Comparison of ENCODE assay signal across 7 cellular contexts in the genomic region with DNA sequence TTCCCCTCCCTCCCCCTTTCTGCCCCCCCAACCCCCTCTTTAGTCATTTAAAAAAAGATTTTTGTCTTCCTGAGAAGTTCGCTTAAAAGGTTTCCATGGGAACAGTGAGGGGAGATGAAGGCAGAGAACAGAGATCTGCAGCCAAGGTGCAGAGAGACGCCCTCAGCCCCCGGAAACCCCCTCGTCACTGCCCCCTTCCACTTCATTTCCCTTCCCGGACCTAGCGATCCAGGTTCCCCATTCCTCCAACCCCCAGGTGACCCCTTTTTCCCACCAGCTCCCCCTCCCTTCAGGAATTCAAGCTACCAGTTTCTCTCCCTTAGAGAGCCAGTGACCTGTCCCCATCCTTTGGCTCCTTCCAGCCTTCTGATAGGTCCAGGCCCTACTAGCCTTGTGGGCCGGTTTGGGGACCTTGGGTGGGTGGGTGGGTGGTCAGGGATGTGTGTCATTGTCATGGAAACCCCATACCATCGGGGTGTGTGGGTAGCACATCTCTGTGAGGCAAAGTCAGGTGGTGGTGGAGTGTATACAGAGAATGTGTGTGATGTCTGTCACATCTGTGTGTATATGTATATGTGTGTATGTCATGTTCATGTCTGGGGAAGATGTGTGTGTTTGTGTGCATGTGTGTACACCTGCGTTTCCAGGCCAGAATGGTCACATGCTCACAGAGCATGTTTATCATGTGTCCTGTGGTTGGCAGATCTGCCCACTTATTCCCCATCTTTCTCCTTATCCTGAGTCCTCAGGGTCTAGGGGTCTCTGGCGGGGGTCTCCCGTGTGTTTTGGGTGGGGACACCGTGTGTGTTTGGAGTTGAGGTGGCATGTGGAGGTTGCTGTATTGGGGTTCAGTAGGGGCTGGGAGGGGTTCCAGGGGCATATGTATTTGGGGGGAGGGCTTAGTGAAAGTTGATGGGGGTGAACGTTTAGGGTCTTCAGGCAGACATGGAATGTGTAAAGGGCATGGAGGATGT. TPM values are rescaled to one million over a fixed set of nuclear protein-coding genes. Genes with fewer than 3 reads are reported as not detected.
DNase-seq lines count a peak whose midpoint lies in the region; ATAC-seq and TF ChIP-seq lines count a peak whose summit lies in the region.

No MANE protein-coding gene starts in this region.

- H3K23ac ChIP-seq in H9 (ENCODE audit: insufficient read length, low read depth, low read length) = no peak overlapping the region

- H2AK5ac ChIP-seq in H9 (ENCODE audit: insufficient read length, low read length) = no peak overlapping the region

- ATAC-seq in T-cell (replicated peaks in 1 of 4) (peak in 1 of 4 experiments; percentile 19), GM18520 (IDR thresholded peaks at IDR 0.05; ENCODE audit: unreplicated experiment) (no peak)

- H3K4me1 ChIP-seq in H9 (ENCODE audit: insufficient read depth, low read length) = peaks cover 13% of the 10 kb centered on the region
- H3K4me1 ChIP-seq in osteoblast (ENCODE audit: insufficient read depth, low read length) = peaks cover 36% of the 10 kb centered on the region

- no peak overlapping the region for H2BK20ac ChIP-seq in H9 (ENCODE audit: low read depth, low read length, poor library complexity, severe bottlenecking)

- POLR2A ChIA-PET in T-cell (lab: Charles Lee) = interaction anchor here (0.6 kb wide), 2 partner anchors 36 to 1574 kb away, joined by 3 to 5 read pairs; no protein-coding TSS in a partner anchor

- H3K9ac ChIP-seq in H9 (ENCODE audit: extremely low read depth, insufficient read length, low read length) = no peak overlapping the region

- H2BK12ac ChIP-seq in H9 (ENCODE audit: insufficient read length, low read depth, low read length) = no peak overlapping the region

- H4K8ac ChIP-seq in H9 (replicated peaks; ENCODE audit: insufficient read length, low read depth, low read length) = no peak overlapping the region

- H3K36me3 Mint-ChIP-seq in H9 (ENCODE audit: insufficient read depth in 1 of 3, low read depth in 3 of 3) (peaks cover 24 to 27% (median 26%) of the 10 kb centered on the region in 3 experiments), T-cell (no peaks in the 10 kb centered on the region), endothelial cell (ENCODE audit: low read depth, unreplicated experiment) (peaks cover 9% of the 10 kb centered on the region)

- H2BK5ac ChIP-seq in H9 (ENCODE audit: insufficient read length, low read length) = no peak overlapping the region

- no peak overlapping the region for H3T11ph ChIP-seq in H9 (ENCODE audit: low read length)

- H3K4ac ChIP-seq in H9 (ENCODE audit: low read depth, low read length) = no peak overlapping the region

- H3K9me3 ChIP-seq in H9 (ENCODE audit: control insufficient read depth, low read depth, low read length) = no peaks in the 10 kb centered on the region
- H3K9me3 ChIP-seq in osteoblast (ENCODE audit: low read depth, low read length) = no peaks in the 10 kb centered on the region

- H4K20me1 ChIP-seq in H9 (ENCODE audit: control insufficient read depth, insufficient read depth, insufficient read length) = no peaks in the 10 kb centered on the region
- H4K20me1 ChIP-seq in osteoblast (ENCODE audit: insufficient read depth, low read length) = peaks cover 33% of the 10 kb centered on the region

- CTCF ChIA-PET in T-cell (lab: Charles Lee) = interaction anchor here (0.6 to 1.5 kb wide), 6 partner anchors 11 to 438 kb away, joined by 3 to 8 read pairs (median 4); a partner anchor contains a TSS

- no peaks in the 10 kb centered on the region for H3K27me3 Mint-ChIP-seq in H9 (ENCODE audit: low read depth)
- no peaks in the 10 kb centered on the region for H3K27me3 Mint-ChIP-seq in T-cell
- peaks cover 20% of the 10 kb centered on the region for H3K27me3 Mint-ChIP-seq in endothelial cell (ENCODE audit: unreplicated experiment)

- peak overlapping the region; percentile 79 for H3K4me3 ChIP-seq in osteoblast (ENCODE audit: insufficient read depth, low read length)

- peak overlapping the region; percentile 81 to 87 for H3K4me3 Mint-ChIP-seq in H9
- peak overlapping the region; percentile 85 to 97 (median 86) for H3K4me3 Mint-ChIP-seq in T-cell
- H3K4me3 Mint-ChIP-seq in endothelial cell (ENCODE audit: unreplicated experiment) = peak overlapping the region; percentile 95

- no peak overlapping the region for H2BK120ac ChIP-seq in H9 (ENCODE audit: low read depth, low read length, poor library complexity, severe bottlenecking)

- H3K4me2 ChIP-seq in H9 (ENCODE audit: insufficient read depth, insufficient read length, low read length) (peak overlapping the region; percentile 89), osteoblast (ENCODE audit: insufficient read depth, low read length) (peak overlapping the region; percentile 96)

- DNase-seq in H9 (peak; percentile 33), T-cell (peak in 6 of 34 experiments; percentile 12 to 37 (median 26)), endothelial cell (ENCODE audit: low spot score) (no peak), osteoblast (ENCODE audit: insufficient read length, low spot score, missing footprints) (peak; percentile 85), NCI-H1694 (lab: John Stamatoyannopoulos, UW) (no peak), kidney glomerular epithelial cell (lab: John Stamatoyannopoulos, UW) (no peak)

- H3K79me1 ChIP-seq in H9 (ENCODE audit: insufficient read depth, low read depth, low read length, poor library complexity, severe bottlenecking) = peaks cover 3% of the 10 kb centered on the region

- H3K18ac ChIP-seq in H9 (ENCODE audit: insufficient read length, low read depth, low read length) = no peak overlapping the region

- H3K9me3 Mint-ChIP-seq in H9 (no peaks in the 10 kb centered on the region; a peak in 1 of 5 replicates), T-cell (no peaks in the 10 kb centered on the region), endothelial cell (ENCODE audit: unreplicated experiment) (no peaks in the 10 kb centered on the region)

- H3K27ac Mint-ChIP-seq in H9 = peak overlapping the region in 2 of 3 experiments; percentile 68 to 87; a peak in 3 of 7 replicates
- H3K27ac Mint-ChIP-seq in T-cell = peak overlapping the region; percentile 95 to 96
- H3K27ac Mint-ChIP-seq in endothelial cell (ENCODE audit: unreplicated experiment) = peak overlapping the region; percentile 97

- H2BK15ac ChIP-seq in H9 (ENCODE audit: low read depth, low read length) = no peak overlapping the region

- H3K27me3 ChIP-seq in H9 (ENCODE audit: insufficient read depth, low read length) (no peaks in the 10 kb centered on the region), osteoblast (ENCODE audit: insufficient read depth, low read length) (no peaks in the 10 kb centered on the region)

- H3K27ac ChIP-seq in H9 (ENCODE audit: insufficient read length, low read depth, low read length) (no peak overlapping the region), osteoblast (ENCODE audit: low read depth, low read length) (peak overlapping the region; percentile 52)

- WGBS in H9 (ENCODE audit: extremely low coverage, insufficient read length, low lambda C conversion rate) = no CpG with 5 or more reads among the region's 13 CpGs

- H3K79me2 ChIP-seq in H9 (ENCODE audit: insufficient read depth, low read length) = peaks cover 10% of the 10 kb centered on the region; the same call in 1 of the 2 replicates
- peaks cover 64% of the 10 kb centered on the region for H3K79me2 ChIP-seq in osteoblast (ENCODE audit: insufficient read depth, low read length)

- peaks cover 16% of the 10 kb centered on the region for H3K23me2 ChIP-seq in H9 (ENCODE audit: insufficient read length, low read depth, low read length, poor library complexity, severe bottlenecking)

- H3K4me1 Mint-ChIP-seq in H9 = peaks cover 75 to 78% of the 10 kb centered on the region in 2 experiments
- peaks cover 66 to 79% (median 78%) of the 10 kb centered on the region in 3 donors for H3K4me1 Mint-ChIP-seq in T-cell
- peaks cover 60% of the 10 kb centered on the region for H3K4me1 Mint-ChIP-seq in endothelial cell (ENCODE audit: unreplicated experiment)

- H3K56ac ChIP-seq in H9 (ENCODE audit: insufficient read length, low read depth, low read length) = no peak overlapping the region

- H4K5ac ChIP-seq in H9 (ENCODE audit: insufficient read length, low read depth, low read length) = no peak overlapping the region

- H4K91ac ChIP-seq in H9 (ENCODE audit: insufficient read length, low read depth, low read length) = no peak overlapping the region

- no peak overlapping the region for H3K14ac ChIP-seq in H9 (ENCODE audit: insufficient read depth, low read length)

- H2AFZ ChIP-seq in H9 (ENCODE audit: low read length) (no peak overlapping the region), osteoblast (ENCODE audit: low read length) (no peak overlapping the region)

- peaks cover 6% of the 10 kb centered on the region for H3K36me3 ChIP-seq in osteoblast (ENCODE audit: insufficient read depth, low read length)

- TF ChIP-seq CTCF in H9 (conservative IDR thresholded peaks at IDR 0.05) (no peak), endothelial cell (IDR thresholded peaks at IDR 0.05; ENCODE audit: unreplicated experiment) (no peak), osteoblast (IDR thresholded peaks at IDR 0.05; ENCODE audit: extremely low read depth, low read depth, low read length) (no peak)

RNA-seq across cellular contexts. Expression of a gene that starts 7.0 kb away (rescaled TPM):
- total RNA-seq in H9 (2021) (111 and 121 TPM in 2 replicates), T-cell (100 to 1,000 TPM in 1 of 5 donors, 10 to 100 TPM in 4; 51.2 to 111 (median 64.5) TPM), endothelial cell (ENCODE audit: unreplicated experiment) (48.6 TPM), osteoblast (6.9 and 8.8 TPM in 2 replicates)

RNA-seq across cellular contexts. Expression of a gene that starts 9.0 kb away (rescaled TPM):
- total RNA-seq in H9 (2021) = 257 and 264 TPM in 2 replicates
- 100 to 1,000 TPM; 169 to 184 (median 176) TPM for total RNA-seq in T-cell
- total RNA-seq in endothelial cell (ENCODE audit: unreplicated experiment) = 163 TPM
- 89.3 and 122 TPM in 2 replicates for total RNA-seq in osteoblast

RNA-seq across cellular contexts. Expression of a gene that starts 16.1 kb away (rescaled TPM):
- 49.8 and 56.8 TPM in 2 replicates for total RNA-seq in H9 (2021)
- total RNA-seq in T-cell = 100 to 1,000 TPM; 169 to 372 (median 175) TPM
- total RNA-seq in endothelial cell (ENCODE audit: unreplicated experiment) = 60.0 TPM
- 25.9 and 30.8 TPM in 2 replicates for total RNA-seq in osteoblast

RNA-seq across cellular contexts. Expression of a gene that starts 27.5 kb away (rescaled TPM):
- total RNA-seq in H9 (2021) = 48.1 and 53.1 TPM in 2 replicates
- 10 to 100 TPM in 3 of 5 donors, 1 to 10 TPM in 2; 3.9 to 12.6 (median 11.1) TPM for total RNA-seq in T-cell
- 18.7 TPM for total RNA-seq in endothelial cell (ENCODE audit: unreplicated experiment)
- total RNA-seq in osteoblast = 4.1 and 4.7 TPM in 2 replicates

RNA-seq across cellular contexts. Expression of a gene that starts 35.3 kb away (rescaled TPM):
- total RNA-seq in H9 (2021) (73.1 and 73.8 TPM in 2 replicates), T-cell (1 to 10 TPM; 1.1 to 2.9 (median 1.8) TPM), endothelial cell (ENCODE audit: unreplicated experiment) (19.0 TPM), osteoblast (3.2 and 4.0 TPM in 2 replicates)

Comparison
In these comparisons a context has a peak if more than half of its experiments do, and no peak if none do; other contexts are left out.
1. DNase-seq: peak in H9 (single experiment) and osteoblast (single experiment); none in endothelial cell (single experiment), NCI-H1694 (single experiment) and kidney glomerular epithelial cell (single experiment).
2. Peak in every context shown above with its lines, with median percentiles within 50 percentile points of each other: H3K27ac Mint-ChIP-seq and H3K4me3 Mint-ChIP-seq.